31 cellular contexts compared by ENCODE assay signal in genomic region chr10:129005080-129005479, GRCh38.
"Had no signal": no experiment of that assay in that cellular context is flagged by ENCODE, and none has a peak within 500 bp of the region (broad histone marks: within the 10 kb centered on the region; RNA-seq: fewer than 3 reads in every experiment).

No MANE protein-coding gene starts in this region.

- DNase-seq: activated B cell treated with CpG ODN at 0.5 μM for 24 hours; activated CD4-positive, alpha-beta memory T cell treated with anti-CD3 and anti-CD28 coated beads for 36 hours; activated CD4-positive, alpha-beta T cell treated with anti-CD3 and anti-CD28 coated beads for 4 hours; activated CD4-positive, alpha-beta T cell treated with anti-CD3 and anti-CD28 coated beads, Interleukin-2, amount 10 ng/mL, durations not matched to agents 24 days and 14 days; activated CD4-positive, alpha-beta T cell treated with anti-CD3 and anti-CD28 coated beads, Interleukin-2, amount 50 U/mL, for 1 hour; activated CD4-positive, alpha-beta T cell treated with anti-CD3 and anti-CD28 coated beads, Interleukin-2, amount 50 U/mL, for 4 hours; activated CD4-positive, CD25-positive, alpha-beta regulatory T cell treated with anti-CD3 and anti-CD28 coated beads, Interleukin-2, amount 50 U/mL, for 72 hours; activated CD8-positive, alpha-beta memory T cell treated with anti-CD3 and anti-CD28 coated beads, Interleukin-2, amount 50 U/mL, for 4 hours; activated CD8-positive, alpha-beta T cell treated with anti-CD3 and anti-CD28 coated beads for 36 hours; activated effector memory CD4-positive, alpha-beta T cell treated with anti-CD3 and anti-CD28 coated beads, Interleukin-2, amount 50 U/mL, for 16 hours; activated gamma-delta T cell treated with Interleukin-2 at 50 U/mL for 16 hours; activated naive CD4-positive, alpha-beta T cell; activated naive CD4-positive, alpha-beta T cell treated with anti-CD3 and anti-CD28 coated beads for 36 hours; activated naive CD4-positive, alpha-beta T cell treated with anti-CD3 and anti-CD28 coated beads, Interleukin-2, amount 50 U/mL, for 16 hours; activated naive CD8-positive, alpha-beta T cell treated with anti-CD3 and anti-CD28 coated beads for 36 hours; activated T-cell treated with anti-CD3 and anti-CD28 coated beads for 4 hours; activated T-cell treated with anti-CD3 and anti-CD28 coated beads, Interleukin-2, amount 50 U/mL, for 1 hour; activated T-cell treated with anti-CD3 and anti-CD28 coated beads, Interleukin-2, amount 50 U/mL, for 4 hours; activated T-cell treated with anti-CD3 and anti-CD28 coated beads, Interleukin-2, amount 50 U/mL, for 72 hours; adrenal gland; amniotic stem cell; body of pancreas; brain microvascular endothelial cell; central memory CD4-positive, alpha-beta T cell; T-helper 1 cell; T-helper 2 cell; T-helper 9 cell had no signal

- H3K4me3 ChIP-seq: adrenal gland, body of pancreas, breast epithelium had no signal

- H3K4me1 ChIP-seq: adrenal gland, body of pancreas, breast epithelium had no signal

- H3K9me3 ChIP-seq: adrenal gland had no signal

- H3K27ac ChIP-seq: adrenal gland, body of pancreas, brain microvascular endothelial cell, breast epithelium, VCaP had no signal

- H3K27me3 ChIP-seq: adrenal gland, body of pancreas, brain microvascular endothelial cell, breast epithelium had no signal

- H3K36me3 ChIP-seq: adrenal gland, brain microvascular endothelial cell, breast epithelium had no signal

- ATAC-seq: activated CD8-positive, alpha-beta T cell treated with anti-CD3 and anti-CD28 coated beads for 36 hours; activated naive CD4-positive, alpha-beta T cell treated with anti-CD3 and anti-CD28 coated beads, Interleukin-2, amount 50 U/mL, for 72 hours; activated T-cell treated with anti-CD3 and anti-CD28 coated beads, Interleukin-2, amount 50 U/mL, for 4 hours; activated T-cell treated with anti-CD3 and anti-CD28 coated beads, Interleukin-2, amount 50 U/mL, for 72 hours; activated T-helper 17 cell treated with anti-CD3 and anti-CD28 coated beads, Interleukin-2, amount 50 U/mL, for 72 hours; body of pancreas had no signal
